Comparison of ENCODE assay signal across 8 cellular contexts in the genomic region with DNA sequence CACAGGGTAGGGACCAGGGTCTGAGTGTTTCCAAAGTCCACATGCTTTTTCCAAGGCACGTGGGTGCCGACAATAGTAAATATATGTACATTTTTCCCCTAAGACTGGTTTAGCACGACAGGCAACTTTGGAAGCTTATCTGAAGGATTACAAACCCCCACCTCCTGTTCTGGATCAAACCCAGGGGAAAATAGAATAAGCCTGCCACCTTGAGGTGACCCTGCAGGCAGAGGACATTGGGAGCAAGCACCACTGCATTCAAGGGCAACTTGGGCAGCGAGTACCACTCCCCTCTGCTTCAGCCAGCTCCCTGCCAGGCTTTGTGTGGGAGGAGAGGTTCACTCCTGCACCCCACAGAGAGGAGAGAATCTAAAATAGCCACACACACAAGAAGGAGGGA. TPM values are rescaled to one million over a fixed set of nuclear protein-coding genes. Genes with fewer than 3 reads are reported as not detected.
DNase-seq lines count a peak whose midpoint lies in the region; ATAC-seq and TF ChIP-seq lines count a peak whose summit lies in the region.

No MANE protein-coding gene starts in this region.

- ATAC-seq in body of pancreas, result peak; percentile 60
- peak; percentile 73 to 86 (median 78) for ATAC-seq in right lobe of liver
- ATAC-seq in HG03097 (IDR thresholded peaks at IDR 0.05; ENCODE audit: low FRiP score, unreplicated experiment), result no peak
- no peak for ATAC-seq in HG02852 (IDR thresholded peaks at IDR 0.05; ENCODE audit: unreplicated experiment)
- ATAC-seq in activated T-cell treated with anti-CD3 and anti-CD28 coated beads, Interleukin-2, amount 50 U/mL, for 72 hours (replicated peaks in 1 of 2), result no peak

- intact Hi-C loops in body of pancreas (cut with DNase I) (loop anchor here (10.0 kb wide), 1 partner anchor 305 kb away; no protein-coding TSS in a partner anchor), right lobe of liver (cut with DNase I) (loop anchor here in 1 of 2 donors (10.0 kb wide), 1 partner anchor 285 kb away; a partner anchor contains a TSS), vagina (cut with DNase I) (no loop called here)

- no peaks in the 10 kb centered on the region for H3K4me1 Mint-ChIP-seq in activated T-cell treated with anti-CD3 and anti-CD28 coated beads, Interleukin-2, amount 50 U/mL, for 72 hours (ENCODE audit: low read depth)

- H3K4me3 ChIP-seq in GM12875 (ENCODE audit: low read depth, low read length) (no peak overlapping the region), body of pancreas (no peak overlapping the region), right lobe of liver (no peak overlapping the region), vagina (no peak overlapping the region)

- peaks cover 5% of the 10 kb centered on the region for H3K27me3 Mint-ChIP-seq in activated T-cell treated with anti-CD3 and anti-CD28 coated beads, Interleukin-2, amount 50 U/mL, for 72 hours (ENCODE audit: low read depth)

- no peak overlapping the region for H3K27ac Mint-ChIP-seq in activated T-cell treated with anti-CD3 and anti-CD28 coated beads, Interleukin-2, amount 50 U/mL, for 72 hours

- no peaks in the 10 kb centered on the region for H3K36me3 Mint-ChIP-seq in activated T-cell treated with anti-CD3 and anti-CD28 coated beads, Interleukin-2, amount 50 U/mL, for 72 hours (ENCODE audit: insufficient read depth in 2 of 2)

- H3K27me3 ChIP-seq in body of pancreas, result no peaks in the 10 kb centered on the region
- H3K27me3 ChIP-seq in right lobe of liver, result no peaks in the 10 kb centered on the region
- no peaks in the 10 kb centered on the region for H3K27me3 ChIP-seq in vagina

- H3K9me3 ChIP-seq in body of pancreas (no peaks in the 10 kb centered on the region), right lobe of liver (no peaks in the 10 kb centered on the region), vagina (no peaks in the 10 kb centered on the region)

- TF ChIP-seq CTCF in GM12875 (IDR thresholded peaks at IDR 0.05; ENCODE audit: borderline replicate concordance, insufficient read depth, low read depth, low read length) (peak; percentile 41; the same call in 1 of the 2 replicates), body of pancreas (IDR thresholded peaks at IDR 0.05) (peak in 6 of 7 experiments; percentile 30 to 66 (median 54)), right lobe of liver (IDR thresholded peaks at IDR 0.05) (peak in 3 of 4 donors; percentile 44 to 56 (median 49)), vagina (IDR thresholded peaks at IDR 0.05) (peak in 1 of 3 experiments; percentile 9)

- H3K4me1 ChIP-seq in body of pancreas (peaks cover 5% of the 10 kb centered on the region), right lobe of liver (no peaks in the 10 kb centered on the region), vagina (no peaks in the 10 kb centered on the region)

- H3K36me3 ChIP-seq in body of pancreas (replicated peaks in 1 of 2; ENCODE audit: insufficient read depth in 1 of 2, low read depth in 2 of 2), result no peaks in the 10 kb centered on the region
- no peaks in the 10 kb centered on the region for H3K36me3 ChIP-seq in right lobe of liver
- no peaks in the 10 kb centered on the region for H3K36me3 ChIP-seq in vagina

- H3K4me3 Mint-ChIP-seq in activated T-cell treated with anti-CD3 and anti-CD28 coated beads, Interleukin-2, amount 50 U/mL, for 72 hours, result no peak overlapping the region

- H3K9me3 Mint-ChIP-seq in activated T-cell treated with anti-CD3 and anti-CD28 coated beads, Interleukin-2, amount 50 U/mL, for 72 hours, result no peaks in the 10 kb centered on the region

- TF ChIP-seq POLR2A in body of pancreas (IDR thresholded peaks at IDR 0.05) (no peak), right lobe of liver (IDR thresholded peaks at IDR 0.05) (no peak), vagina (IDR thresholded peaks at IDR 0.05) (no peak)

- DNase-seq in NCI-H1694 treated with DMSO at 0.1 percent for 48 hours (lab: John Stamatoyannopoulos, UW) (peak; percentile 65), body of pancreas (peak; percentile 37 to 59 (median 50)), right lobe of liver (no peak), vagina (ENCODE audit: extremely low spot score in 2 of 2) (no peak)
- no peak for DNase-seq in activated T-cell treated with anti-CD3 and anti-CD28 coated beads, Interleukin-2, amount 50 U/mL, for 72 hours

- H3K27ac ChIP-seq in body of pancreas, result no peak overlapping the region
- no peak overlapping the region for H3K27ac ChIP-seq in right lobe of liver
- H3K27ac ChIP-seq in vagina, result no peak overlapping the region

- WGBS in body of pancreas, 2 donors, result 0 to 13% methylated on average over 4 of the region's 4 CpGs
- 27% methylated on average over 4 of the region's 4 CpGs for WGBS in right lobe of liver (ENCODE audit: insufficient coverage, low coverage, low lambda C conversion rate, missing lambda C conversion rate)

RNA-seq across cellular contexts. Expression of a gene that starts 44.8 kb away (rescaled TPM):
- total RNA-seq in body of pancreas (1 to 10 TPM; 2.0 to 3.4 TPM), right lobe of liver (under 1 TPM in 1 of 6 experiments, not detected in 5; 0.22 TPM), vagina (not detected)
- total RNA-seq in activated T-cell treated with anti-CD3 and anti-CD28 coated beads, Interleukin-2, amount 50 U/mL, for 72 hours, result not detected

Comparison
In these comparisons a context has a peak if more than half of its experiments do, and no peak if none do; other contexts are left out.
1. DNase-seq: peak in NCI-H1694 treated with DMSO at 0.1 percent for 48 hours (single experiment) and body of pancreas (4 of 4); none in right lobe of liver (0 of 3), vagina (0 of 2) and activated T-cell treated with anti-CD3 and anti-CD28 coated beads, Interleukin-2, amount 50 U/mL, for 72 hours (0 of 2).
2. ATAC-seq: peak in body of pancreas (single experiment) and right lobe of liver (4 of 4); none in HG03097 (single experiment), HG02852 (single experiment) and activated T-cell treated with anti-CD3 and anti-CD28 coated beads, Interleukin-2, amount 50 U/mL, for 72 hours (0 of 2).